In genomic region chr20:14148042-14148441, GRCh38 we compare ENCODE assay signal across 19 cellular contexts.
"Had no signal": no experiment of that assay in that cellular context is flagged by ENCODE, and none has a peak within 500 bp of the region (broad histone marks: within the 10 kb centered on the region; RNA-seq: fewer than 3 reads in every experiment).

No MANE protein-coding gene starts in this region.

- H2AFZ ChIP-seq: neural progenitor cell had no signal

- H3K9me3 ChIP-seq: adrenal gland, prostate gland, right atrium auricular region, tibial artery had no signal

- H3K27ac ChIP-seq: adrenal gland, coronary artery, neural progenitor cell, prostate gland, right atrium auricular region, tibial artery had no signal

- H3K36me3 Mint-ChIP-seq: naive thymus-derived CD4-positive, alpha-beta T cell; neural progenitor cell had no signal

- H3K9ac ChIP-seq: neural progenitor cell had no signal

- H3K4me3 Mint-ChIP-seq: activated CD4-positive, alpha-beta T cell treated with anti-CD3 and anti-CD28 coated beads, Interleukin-2, amount 10 ng/mL, durations not matched to agents 7 days and 5 days; activated CD8-positive, alpha-beta T cell treated with anti-CD3 and anti-CD28 coated beads, Interleukin-2, amount 10 ng/mL, durations not matched to agents 7 days and 5 days; activated T-cell treated with anti-CD3 and anti-CD28 coated beads, Interleukin-2, amount 50 U/mL, for 24 hours; central memory CD8-positive, alpha-beta T cell; naive thymus-derived CD4-positive, alpha-beta T cell; neural progenitor cell had no signal

- H3K9me3 Mint-ChIP-seq: activated CD4-positive, alpha-beta T cell treated with anti-CD3 and anti-CD28 coated beads, Interleukin-2, amount 10 ng/mL, durations not matched to agents 7 days and 5 days; neural progenitor cell had no signal

- DNase-seq: activated CD4-positive, alpha-beta T cell treated with anti-CD3 and anti-CD28 coated beads, Interleukin-2, amount 10 ng/mL, durations not matched to agents 7 days and 5 days; activated CD8-positive, alpha-beta T cell treated with anti-CD3 and anti-CD28 coated beads, Interleukin-2, amount 10 ng/mL, durations not matched to agents 7 days and 5 days; activated naive CD4-positive, alpha-beta T cell treated with anti-CD3 and anti-CD28 coated beads, Interleukin-2, amount 50 U/mL, for 16 hours; activated T-cell treated with anti-CD3 and anti-CD28 coated beads, Interleukin-2, amount 50 U/mL, for 24 hours; adrenal gland; erythroblast; left cardiac atrium; mesendoderm; naive thymus-derived CD4-positive, alpha-beta T cell; stimulated activated naive CD8-positive, alpha-beta T cell treated with anti-CD3 and anti-CD28 coated beads, Interleukin-15, Interleukin-2, amounts not matched to agents 100 U/mL and 50 U/mL, for 24 hours; substantia nigra; tibial artery had no signal

- H3K36me3 ChIP-seq: adrenal gland, neural progenitor cell, prostate gland, right atrium auricular region, tibial artery had no signal

- H3K4me2 ChIP-seq: neural progenitor cell had no signal

- H3K27me3 ChIP-seq: adrenal gland, neural progenitor cell, right atrium auricular region, tibial artery had no signal

- H3K27me3 Mint-ChIP-seq: activated CD4-positive, alpha-beta T cell treated with anti-CD3 and anti-CD28 coated beads, Interleukin-2, amount 10 ng/mL, durations not matched to agents 7 days and 5 days; activated T-cell treated with anti-CD3 and anti-CD28 coated beads, Interleukin-2, amount 50 U/mL, for 24 hours; central memory CD8-positive, alpha-beta T cell; naive thymus-derived CD4-positive, alpha-beta T cell had no signal

- H3K4me3 ChIP-seq: adrenal gland, coronary artery, neural progenitor cell, prostate gland, right atrium auricular region, tibial artery had no signal

- ATAC-seq: activated CD4-positive, CD25-positive, alpha-beta regulatory T cell treated with anti-CD3 and anti-CD28 coated beads, Interleukin-2, amount 50 U/mL, for 24 hours; activated CD8-positive, alpha-beta T cell treated with anti-CD3 and anti-CD28 coated beads, Interleukin-2, amount 10 ng/mL, durations not matched to agents 7 days and 5 days; left cardiac atrium; naive thymus-derived CD4-positive, alpha-beta T cell; stimulated activated naive CD8-positive, alpha-beta T cell treated with anti-CD3 and anti-CD28 coated beads, Interleukin-15, Interleukin-2, amounts not matched to agents 100 U/mL and 50 U/mL, for 24 hours had no signal

- H3K4me1 ChIP-seq: prostate gland, right atrium auricular region, tibial artery had no signal

- H3K27ac Mint-ChIP-seq: activated CD4-positive, alpha-beta T cell treated with anti-CD3 and anti-CD28 coated beads, Interleukin-2, amount 10 ng/mL, durations not matched to agents 7 days and 5 days; activated CD8-positive, alpha-beta T cell treated with anti-CD3 and anti-CD28 coated beads, Interleukin-2, amount 10 ng/mL, durations not matched to agents 7 days and 5 days; activated T-cell treated with anti-CD3 and anti-CD28 coated beads, Interleukin-2, amount 50 U/mL, for 24 hours; activated T-helper 2 cell treated with anti-CD3 and anti-CD28 coated beads, Interferon-gamma antibody, Interleukin-2, Interleukin-4, amounts not matched to agents 10 μg/mL and 5 μg/mL and 100 μg/mL, durations not matched to agents 14 hours and 24 hours and 36 hours; naive thymus-derived CD4-positive, alpha-beta T cell; neural progenitor cell had no signal

- H3K4me1 Mint-ChIP-seq: activated CD4-positive, alpha-beta T cell treated with anti-CD3 and anti-CD28 coated beads, Interleukin-2, amount 10 ng/mL, durations not matched to agents 7 days and 5 days; central memory CD8-positive, alpha-beta T cell; naive thymus-derived CD4-positive, alpha-beta T cell had no signal
